ENCODE assay signal across 10 cellular contexts in genomic region chr2:70887208-70887549, GRCh38. TPM values are rescaled to one million over a fixed set of nuclear protein-coding genes. Genes with fewer than 3 reads are reported as not detected.
A peak's percentile ranks its signal among the peaks of the same experiment; 100 is the strongest.
DNase-seq lines count a peak whose midpoint lies in the region; ATAC-seq and TF ChIP-seq lines count a peak whose summit lies in the region.
"Had no signal": no experiment of that assay in that cellular context is flagged by ENCODE, and none has a peak within 500 bp of the region (broad histone marks: within the 10 kb centered on the region; RNA-seq: fewer than 3 reads in every experiment).

No MANE protein-coding gene starts in this region.

- no peaks in the 10 kb centered on the region for H3K79me2 ChIP-seq in KMS-11 (ENCODE audit: insufficient read depth, low read depth)

- TF ChIP-seq EP300 in ovary (IDR thresholded peaks at IDR 0.05) = no peak

- peaks cover 58 to 65% of the 10 kb centered on the region in 2 donors for H3K27me3 Mint-ChIP-seq in CD4-positive, alpha-beta memory T cell

- no peak for DNase-seq in CD4-positive, alpha-beta memory T cell
- DNase-seq in epithelial cell of proximal tubule (ENCODE audit: low read depth) = no peak
- DNase-seq in ovary = no peak
- DNase-seq in anterior cingulate cortex (lab: John Stamatoyannopoulos, UW) = no peak
- no peak for DNase-seq in GOT3 (lab: John Stamatoyannopoulos, UW)
- DNase-seq in NCI-H69 (lab: John Stamatoyannopoulos, UW) = no peak

- no peak for ATAC-seq in GM21526 (IDR thresholded peaks at IDR 0.05; ENCODE audit: low FRiP score, unreplicated experiment)

- H3K36me3 ChIP-seq in CD4-positive, alpha-beta memory T cell (ENCODE audit: insufficient read depth, low read length) = no peaks in the 10 kb centered on the region
- no peaks in the 10 kb centered on the region for H3K36me3 ChIP-seq in KMS-11 (ENCODE audit: insufficient read depth)
- H3K36me3 ChIP-seq in ovary = no peaks in the 10 kb centered on the region

- CTCF ChIA-PET in CD4-positive, alpha-beta memory T cell (lab: Charles Lee; ENCODE audit: partially characterized antibody) = no interaction called here

- H2AFZ ChIP-seq in KMS-11 (ENCODE audit: low read depth) = peak overlapping the region; percentile 96

- peak overlapping the region; percentile 69; the same call in 1 of the 2 replicates for H3K9ac ChIP-seq in KMS-11

- H3K4me3 Mint-ChIP-seq in CD4-positive, alpha-beta memory T cell = peak overlapping the region; percentile 32 to 84 (median 50)

- no peak overlapping the region for H3K27ac ChIP-seq in CD4-positive, alpha-beta memory T cell (ENCODE audit: low read depth, low read length)
- H3K27ac ChIP-seq in KMS-11 (peak overlapping the region; percentile 42), ovary (no peak overlapping the region)
- H3K27ac ChIP-seq: VCaP had no signal

- H3K4me2 ChIP-seq in KMS-11 = peak overlapping the region; percentile 67

- peaks cover 29% of the 10 kb centered on the region for H3K4me1 ChIP-seq in CD4-positive, alpha-beta memory T cell (ENCODE audit: insufficient read depth, low read length)
- H3K4me1 ChIP-seq in KMS-11 (ENCODE audit: low read depth, poor library complexity, severe bottlenecking) = peaks cover 6% of the 10 kb centered on the region
- H3K4me1 ChIP-seq in ovary (ENCODE audit: insufficient read depth) = peaks cover 5% of the 10 kb centered on the region

- H4K20me1 ChIP-seq in KMS-11 (ENCODE audit: insufficient read depth) = no peaks in the 10 kb centered on the region

- POLR2A ChIA-PET in CD4-positive, alpha-beta memory T cell (lab: Charles Lee; ENCODE audit: partially characterized antibody) = no interaction called here

- peaks cover 0 to 19% (median 2%) of the 10 kb centered on the region in 8 donors for H3K9me3 Mint-ChIP-seq in CD4-positive, alpha-beta memory T cell

- WGBS in ovary, 3 donors = 7 to 11% (median 10%) methylated on average over 8 of the region's 8 CpGs

- no peaks in the 10 kb centered on the region for H3K9me3 ChIP-seq in CD4-positive, alpha-beta memory T cell (ENCODE audit: control insufficient read depth in 1 of 2, low read length in 2 of 2)
- H3K9me3 ChIP-seq in ovary = peaks cover 0 to 4% of the 10 kb centered on the region in 2 donors

- H3K4me1 Mint-ChIP-seq in CD4-positive, alpha-beta memory T cell = peaks cover 15 to 31% (median 23%) of the 10 kb centered on the region in 4 donors

- H3K36me3 Mint-ChIP-seq in CD4-positive, alpha-beta memory T cell = no peaks in the 10 kb centered on the region

- intact Hi-C loops in CD4-positive, alpha-beta memory T cell (cut with micrococcal nuclease) = no loop called here
- intact Hi-C loops in ovary (cut with DNase I) = no loop called here

- no peak overlapping the region for H3K27ac Mint-ChIP-seq in CD4-positive, alpha-beta memory T cell

- H3K4me3 ChIP-seq in CD4-positive, alpha-beta memory T cell (ENCODE audit: low read length in 2 of 2) = peak overlapping the region in 1 of 2 donors; percentile 35
- H3K4me3 ChIP-seq in KMS-11 (IDR thresholded peaks at IDR 0.05; ENCODE audit: insufficient read depth, low read depth, low read length) (peak overlapping the region; percentile 44), epithelial cell of proximal tubule (ENCODE audit: low read depth, low read length) (peak overlapping the region; percentile 35), ovary (peak overlapping the region; percentile 29)

- TF ChIP-seq CTCF in KMS-11 (conservative IDR thresholded peaks at IDR 0.05; ENCODE audit: low read depth, low read length) (no peak), epithelial cell of proximal tubule (conservative IDR thresholded peaks at IDR 0.05; ENCODE audit: low read depth, low read length) (no peak), ovary (IDR thresholded peaks at IDR 0.05) (no peak)

- TF ChIP-seq POLR2A in ovary (IDR thresholded peaks at IDR 0.05) = no peak

- peaks cover 65% of the 10 kb centered on the region for H3K27me3 ChIP-seq in CD4-positive, alpha-beta memory T cell (ENCODE audit: insufficient read depth, low read length)
- H3K27me3 ChIP-seq in KMS-11 (ENCODE audit: insufficient read depth, low read depth) = no peaks in the 10 kb centered on the region
- no peaks in the 10 kb centered on the region for H3K27me3 ChIP-seq in ovary

RNA-seq across cellular contexts. Expression of gene VAX2, which starts 13.2 kb away (rescaled TPM):
- not detected for total RNA-seq in CD4-positive, alpha-beta memory T cell
- not detected for polyA plus RNA-seq in CD4-positive, alpha-beta memory T cell
- 0.12 and 0.51 TPM in 2 replicates for total RNA-seq in epithelial cell of proximal tubule
- 1 to 10 TPM in 3 of 7 donors, under 1 TPM in 4; 0.24 to 2.8 (median 0.99) TPM for total RNA-seq in ovary
- polyA plus RNA-seq in ovary = 1 to 10 TPM in 1 of 2 donors, under 1 TPM in 1; 0.25 to 2.1 TPM

RNA-seq across cellular contexts. Expression of gene ATP6V1B1, which starts 48.5 kb away (rescaled TPM):
- total RNA-seq in CD4-positive, alpha-beta memory T cell = not detected
- polyA plus RNA-seq in CD4-positive, alpha-beta memory T cell = not detected
- total RNA-seq in epithelial cell of proximal tubule (0.81 TPM in 1 of 2 replicates, not detected in the other), ovary (10 to 100 TPM in 2 of 7 donors, 1 to 10 TPM in 3, under 1 TPM in 1, not detected in 1; 0.72 to 11.9 (median 3.4) TPM)
- polyA plus RNA-seq in ovary = 1 to 10 TPM in 1 of 2 donors, under 1 TPM in 1; 0.62 to 1.7 TPM

RNA-seq across cellular contexts. Expression of gene CD207, which starts 51.6 kb away (rescaled TPM):
- not detected for total RNA-seq in CD4-positive, alpha-beta memory T cell
- polyA plus RNA-seq in CD4-positive, alpha-beta memory T cell = not detected
- total RNA-seq in epithelial cell of proximal tubule (not detected in 2 replicates), ovary (1 to 10 TPM in 1 of 7 donors, under 1 TPM in 4, not detected in 2; 0.13 to 1.5 (median 0.40) TPM)
- polyA plus RNA-seq in ovary = under 1 TPM; 0.35 to 0.83 TPM
- total RNA-seq: M059J had no signal
